Comparison of ENCODE assay signal across 1 cellular context in genomic region chr16:81140930-81141780, GRCh38.
A peak's percentile ranks its signal among the peaks of the same experiment; 100 is the strongest.
TF ChIP-seq lines count a peak whose summit lies in the region.

No MANE protein-coding gene starts in this region.

TF ChIP-seq in HepG2, 621 proteins besides CTCF, POLR2A, EP300 and RAD21 (continued from another document and continues in another):
- TF ChIP-seq TFAP4 (IDR thresholded peaks at IDR 0.05; ENCODE audit: borderline replicate concordance, low read depth) (peak; percentile 72; the same call in 1 of the 2 replicates), NPAS2 (CRISPR knock-in tag; IDR thresholded peaks at IDR 0.05; ENCODE audit: borderline replicate concordance) (no peak), POLR2AphosphoS2 (IDR thresholded peaks at IDR 0.05; ENCODE audit: low read depth, low read length) (no peak), KDM5B (CRISPR knock-in tag; IDR thresholded peaks at IDR 0.05; ENCODE audit: borderline replicate concordance) (peak; percentile 93), NCOA2 (CRISPR knock-in tag; IDR thresholded peaks at IDR 0.05) (peak; percentile 53; the same call in 1 of the 2 replicates), ZNF891 (CRISPR knock-in tag; IDR thresholded peaks at IDR 0.05) (peak; percentile 90; the same call in 1 of the 2 replicates), BCL6 (CRISPR knock-in tag; IDR thresholded peaks at IDR 0.05) (no peak; the same call in 1 of the 2 replicates), ZNF687 (CRISPR knock-in tag; IDR thresholded peaks at IDR 0.05) (peak; percentile 92), IKZF4 (CRISPR knock-in tag; IDR thresholded peaks at IDR 0.05; ENCODE audit: borderline replicate concordance, low read depth, not compliant biosample characterization) (no peak), ZNF644 (CRISPR knock-in tag; IDR thresholded peaks at IDR 0.05; ENCODE audit: low read depth) (no peak), ZNF530 (CRISPR knock-in tag; IDR thresholded peaks at IDR 0.05; ENCODE audit: low read depth) (no peak), DBP (CRISPR knock-in tag; IDR thresholded peaks at IDR 0.05; ENCODE audit: not compliant biosample characterization) (no peak), ZBTB33 (CRISPR knock-in tag; IDR thresholded peaks at IDR 0.05) (peak; percentile 93), NFE2 (CRISPR knock-in tag; IDR thresholded peaks at IDR 0.05) (peak; percentile 99; the same call in 1 of the 2 replicates), TOE1 (CRISPR knock-in tag; IDR thresholded peaks at IDR 0.05) (peak; percentile 72; the same call in 1 of the 2 replicates), ZBTB49 (CRISPR knock-in tag; IDR thresholded peaks at IDR 0.05; ENCODE audit: borderline replicate concordance) (no peak), HNF4A (CRISPR knock-in tag; IDR thresholded peaks at IDR 0.05) (0 out of 2 replicates have a peak, but pooled peaks have one; percentile 3), PLSCR1 (CRISPR knock-in tag; IDR thresholded peaks at IDR 0.05; ENCODE audit: borderline replicate concordance) (no peak), ZNF740 (CRISPR knock-in tag; IDR thresholded peaks at IDR 0.05) (no peak), HBP1 (CRISPR knock-in tag; IDR thresholded peaks at IDR 0.05; ENCODE audit: low read depth) (no peak), SNAI1 (CRISPR knock-in tag; IDR thresholded peaks at IDR 0.05; ENCODE audit: borderline replicate concordance) (0 out of 2 replicates have a peak, but pooled peaks have one; percentile 46), SMC3 (IDR thresholded peaks at IDR 0.05; ENCODE audit: low read length) (no peak), SNAPC2 (CRISPR knock-in tag; IDR thresholded peaks at IDR 0.05) (no peak), JUND (CRISPR knock-in tag; IDR thresholded peaks at IDR 0.05) (0 out of 2 replicates have a peak, but pooled peaks have one; percentile 55), HNRNPH1 (optimal IDR thresholded peaks at IDR 0.05; ENCODE audit: low read depth, low read length) (no peak), ZNF280B (CRISPR knock-in tag; IDR thresholded peaks at IDR 0.05; ENCODE audit: borderline replicate concordance) (peak; percentile 90; the same call in 1 of the 2 replicates), SCMH1 (CRISPR knock-in tag; IDR thresholded peaks at IDR 0.05; ENCODE audit: borderline replicate concordance) (no peak), FOXK1 (CRISPR knock-in tag; IDR thresholded peaks at IDR 0.05; ENCODE audit: borderline replicate concordance, low read depth) (no peak), ASH2L (IDR thresholded peaks at IDR 0.05; ENCODE audit: insufficient read length, low read depth, low read length) (no peak), ZNF263 (CRISPR knock-in tag; IDR thresholded peaks at IDR 0.05) (0 out of 2 replicates have a peak, but pooled peaks have one; percentile 7), ZNF564 (CRISPR knock-in tag; IDR thresholded peaks at IDR 0.05) (no peak), DNMT1 (CRISPR knock-in tag; IDR thresholded peaks at IDR 0.05) (0 out of 2 replicates have a peak, but pooled peaks have one; percentile 56), SRSF1 (optimal IDR thresholded peaks at IDR 0.05; ENCODE audit: low read depth, low read length) (peak; percentile 67), TIGD3 (CRISPR knock-in tag; IDR thresholded peaks at IDR 0.05; ENCODE audit: borderline replicate concordance) (no peak), NFYB (CRISPR knock-in tag; IDR thresholded peaks at IDR 0.05) (no peak), E2F5 (CRISPR knock-in tag; conservative IDR thresholded peaks at IDR 0.05) (0 out of 2 replicates have a peak, but pooled peaks have one; percentile 55), ZNF569 (CRISPR knock-in tag; IDR thresholded peaks at IDR 0.05; ENCODE audit: borderline replicate concordance) (no peak), IKZF5 (CRISPR knock-in tag; IDR thresholded peaks at IDR 0.05) (no peak), IRF2 (CRISPR knock-in tag; IDR thresholded peaks at IDR 0.05) (no peak), ETV5 (CRISPR knock-in tag; IDR thresholded peaks at IDR 0.05; ENCODE audit: borderline replicate concordance) (peak; percentile 55; the same call in 1 of the 2 replicates), HNRNPL (IDR thresholded peaks at IDR 0.05; ENCODE audit: low read depth, low read length) (peak; percentile 88), ZNF136 (CRISPR knock-in tag; IDR thresholded peaks at IDR 0.05; ENCODE audit: low read depth) (no peak), ZNF576 (CRISPR knock-in tag; IDR thresholded peaks at IDR 0.05) (no peak), ZNF256 (CRISPR knock-in tag; conservative IDR thresholded peaks at IDR 0.05) (no peak), ZNF446 (CRISPR knock-in tag; IDR thresholded peaks at IDR 0.05) (no peak)
